ENCODE assay signal across 25 cellular contexts in genomic region chr18:59145055-59145454, GRCh38. TPM values are rescaled to one million over a fixed set of nuclear protein-coding genes. Genes with fewer than 3 reads are reported as not detected.
DNase-seq lines count a peak whose midpoint lies in the region; ATAC-seq and TF ChIP-seq lines count a peak whose summit lies in the region.
"Had no signal": no experiment of that assay in that cellular context is flagged by ENCODE, and none has a peak within 500 bp of the region (broad histone marks: within the 10 kb centered on the region; RNA-seq: fewer than 3 reads in every experiment).

No MANE protein-coding gene starts in this region.

- no peak overlapping the region for H3K4me3 ChIP-seq in right lobe of liver
- H3K4me3 ChIP-seq: GM23338, skin epidermis, tibial artery had no signal

- peaks cover 0 to 40% (median 6%) of the 10 kb centered on the region in 4 donors for H3K4me1 ChIP-seq in right lobe of liver

- H3K36me3 ChIP-seq in right lobe of liver, result peaks cover 0 to 3% (median 2%) of the 10 kb centered on the region in 4 donors

- H3K27me3 ChIP-seq in right lobe of liver, result no peaks in the 10 kb centered on the region
- H3K27me3 ChIP-seq: tibial artery had no signal

- ATAC-seq in right lobe of liver (peak in 3 of 4 donors; percentile 12 to 46 (median 36)), GM19035 (IDR thresholded peaks at IDR 0.05; ENCODE audit: unreplicated experiment) (no peak)
- ATAC-seq: activated CD4-positive, alpha-beta T cell treated with anti-CD3 and anti-CD28 coated beads for 36 hours; activated naive CD8-positive, alpha-beta T cell treated with anti-CD3 and anti-CD28 coated beads, Interleukin-2, amount 50 U/mL, for 24 hours; esophagus mucosa; GM23338; stimulated activated naive CD8-positive, alpha-beta T cell treated with anti-CD3 and anti-CD28 coated beads, Interleukin-15, amount 100 ng/mL, for 72 hours had no signal

- intact Hi-C loops in right lobe of liver (cut with DNase I), result no loop called here

- no peaks in the 10 kb centered on the region for H3K9me3 ChIP-seq in right lobe of liver
- H3K9me3 ChIP-seq: SK-N-SH, tibial artery had no signal

- DNase-seq in DMS79 treated with DMSO at 0.1 percent for 48 hours (lab: John Stamatoyannopoulos, UW) (peak; percentile 32), DMS79 (lab: John Stamatoyannopoulos, UW) (no peak), NCI-H1105 (lab: John Stamatoyannopoulos, UW) (peak; percentile 59), NCI-H774 (lab: John Stamatoyannopoulos, UW) (peak; percentile 56), right lobe of liver (peak in 1 of 3 donors; percentile 55), Ammon's horn (ENCODE audit: low spot score) (no peak), putamen (ENCODE audit: low spot score) (no peak)
- DNase-seq: activated CD4-positive, alpha-beta T cell treated with anti-CD3 and anti-CD28 coated beads for 36 hours; activated naive CD8-positive, alpha-beta T cell treated with anti-CD3 and anti-CD28 coated beads, Interleukin-2, amount 50 U/mL, for 24 hours; activated T-cell treated with anti-CD3 and anti-CD28 coated beads, Interleukin-2, amount 50 U/mL, for 48 hours; AML-193; CD8-positive, alpha-beta memory T cell; endodermal cell; foreskin fibroblast; head of caudate nucleus; HFFc6; KG1; NCI-H1694 treated with DMSO at 0.1 percent for 48 hours; SK-N-SH; stimulated activated naive CD8-positive, alpha-beta T cell treated with anti-CD3 and anti-CD28 coated beads, Interleukin-15, amount 100 ng/mL, for 72 hours; tibial artery had no signal

- 27% methylated on average over 4 of the region's 4 CpGs for WGBS in right lobe of liver (ENCODE audit: insufficient coverage, low coverage, low lambda C conversion rate, missing lambda C conversion rate)

- no peak for TF ChIP-seq CTCF in right lobe of liver (IDR thresholded peaks at IDR 0.05)

- no peak for TF ChIP-seq POLR2A in right lobe of liver (IDR thresholded peaks at IDR 0.05)

- no peak overlapping the region for H3K27ac ChIP-seq in right lobe of liver
- H3K27ac ChIP-seq: skin epidermis, tibial artery had no signal

RNA-seq across cellular contexts. Expression of gene SEC11C, which starts 5.4 kb away (rescaled TPM):
- 100 to 1,000 TPM in 1 of 6 experiments, 10 to 100 TPM in 5; 46.7 to 104 (median 85.3) TPM for total RNA-seq in right lobe of liver

Comparison
In these comparisons a context has a peak if more than half of its experiments do, and no peak if none do; other contexts are left out.
1. DNase-seq: peak in DMS79 treated with DMSO at 0.1 percent for 48 hours (single experiment), NCI-H1105 (single experiment) and NCI-H774 (single experiment); none in DMS79 (single experiment), Ammon's horn (single experiment) and putamen (single experiment).